1 cellular context compared by ENCODE assay signal in genomic region chr6:39929733-39930461, GRCh38.
TF ChIP-seq lines count a peak whose summit lies in the region.

No MANE protein-coding gene starts in this region.

TF ChIP-seq in HepG2, 621 proteins besides CTCF, POLR2A, EP300 and RAD21 (continued from another document):
- TF ChIP-seq STAT6 (CRISPR knock-in tag; IDR thresholded peaks at IDR 0.05; ENCODE audit: borderline replicate concordance) (no peak), ZBTB44 (CRISPR knock-in tag; IDR thresholded peaks at IDR 0.05) (no peak), RXRB (CRISPR knock-in tag; IDR thresholded peaks at IDR 0.05; ENCODE audit: borderline replicate concordance) (no peak), ZMAT3 (CRISPR knock-in tag; conservative IDR thresholded peaks at IDR 0.05) (no peak), ZNF205 (CRISPR knock-in tag; IDR thresholded peaks at IDR 0.05) (no peak), LCORL (IDR thresholded peaks at IDR 0.05) (no peak), LCORL (CRISPR knock-in tag; IDR thresholded peaks at IDR 0.05) (no peak), HDAC2 (CRISPR knock-in tag; IDR thresholded peaks at IDR 0.05) (no peak), FOXJ3 (CRISPR knock-in tag; IDR thresholded peaks at IDR 0.05; ENCODE audit: borderline replicate concordance) (no peak), DNMT1 (CRISPR knock-in tag; IDR thresholded peaks at IDR 0.05) (no peak), ZNF609 (CRISPR knock-in tag; IDR thresholded peaks at IDR 0.05; ENCODE audit: borderline replicate concordance) (no peak), MAFK (conservative IDR thresholded peaks at IDR 0.05 in 1 of 2, IDR thresholded peaks at IDR 0.05 in 1 of 2; ENCODE audit: low read length in 2 of 2) (no peak), ZNF7 (CRISPR knock-in tag; IDR thresholded peaks at IDR 0.05) (no peak), YEATS2 (CRISPR knock-in tag; IDR thresholded peaks at IDR 0.05; ENCODE audit: borderline replicate concordance) (no peak), KDM4B (CRISPR knock-in tag; IDR thresholded peaks at IDR 0.05) (no peak), ZNF777 (CRISPR knock-in tag; IDR thresholded peaks at IDR 0.05) (no peak), SAP130 (CRISPR knock-in tag; IDR thresholded peaks at IDR 0.05; ENCODE audit: low read depth) (no peak), ZMYM3 (CRISPR knock-in tag; IDR thresholded peaks at IDR 0.05) (no peak)
- TF ChIP-seq, protein P1, sequence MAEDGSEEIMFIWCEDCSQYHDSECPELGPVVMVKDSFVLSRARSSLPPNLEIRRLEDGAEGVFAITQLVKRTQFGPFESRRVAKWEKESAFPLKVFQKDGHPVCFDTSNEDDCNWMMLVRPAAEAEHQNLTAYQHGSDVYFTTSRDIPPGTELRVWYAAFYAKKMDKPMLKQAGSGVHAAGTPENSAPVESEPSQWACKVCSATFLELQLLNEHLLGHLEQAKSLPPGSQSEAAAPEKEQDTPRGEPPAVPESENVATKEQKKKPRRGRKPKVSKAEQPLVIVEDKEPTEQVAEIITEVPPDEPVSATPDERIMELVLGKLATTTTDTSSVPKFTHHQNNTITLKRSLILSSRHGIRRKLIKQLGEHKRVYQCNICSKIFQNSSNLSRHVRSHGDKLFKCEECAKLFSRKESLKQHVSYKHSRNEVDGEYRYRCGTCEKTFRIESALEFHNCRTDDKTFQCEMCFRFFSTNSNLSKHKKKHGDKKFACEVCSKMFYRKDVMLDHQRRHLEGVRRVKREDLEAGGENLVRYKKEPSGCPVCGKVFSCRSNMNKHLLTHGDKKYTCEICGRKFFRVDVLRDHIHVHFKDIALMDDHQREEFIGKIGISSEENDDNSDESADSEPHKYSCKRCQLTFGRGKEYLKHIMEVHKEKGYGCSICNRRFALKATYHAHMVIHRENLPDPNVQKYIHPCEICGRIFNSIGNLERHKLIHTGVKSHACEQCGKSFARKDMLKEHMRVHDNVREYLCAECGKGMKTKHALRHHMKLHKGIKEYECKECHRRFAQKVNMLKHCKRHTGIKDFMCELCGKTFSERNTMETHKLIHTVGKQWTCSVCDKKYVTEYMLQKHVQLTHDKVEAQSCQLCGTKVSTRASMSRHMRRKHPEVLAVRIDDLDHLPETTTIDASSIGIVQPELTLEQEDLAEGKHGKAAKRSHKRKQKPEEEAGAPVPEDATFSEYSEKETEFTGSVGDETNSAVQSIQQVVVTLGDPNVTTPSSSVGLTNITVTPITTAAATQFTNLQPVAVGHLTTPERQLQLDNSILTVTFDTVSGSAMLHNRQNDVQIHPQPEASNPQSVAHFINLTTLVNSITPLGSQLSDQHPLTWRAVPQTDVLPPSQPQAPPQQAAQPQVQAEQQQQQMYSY (CRISPR knock-in tag; IDR thresholded peaks at IDR 0.05) = no peak
